ENCODE assay signal across 18 cellular contexts in genomic region chr1:50419907-50420248, GRCh38. TPM values are rescaled to one million over a fixed set of nuclear protein-coding genes. Genes with fewer than 3 reads are reported as not detected.
DNase-seq lines count a peak whose midpoint lies in the region; ATAC-seq and TF ChIP-seq lines count a peak whose summit lies in the region.
"Had no signal": no experiment of that assay in that cellular context is flagged by ENCODE, and none has a peak within 500 bp of the region (broad histone marks: within the 10 kb centered on the region; RNA-seq: fewer than 3 reads in every experiment).

No MANE protein-coding gene starts in this region.

- H3K9me3 Mint-ChIP-seq in CD8-positive, alpha-beta memory T cell, result peaks cover 0 to 2% (median 0%) of the 10 kb centered on the region in 5 donors
- no peaks in the 10 kb centered on the region for H3K9me3 Mint-ChIP-seq in activated T-helper 1 cell treated with anti-CD3 and anti-CD28 coated beads, Interleukin-12 subunit alpha, Interleukin-12 subunit beta, Interleukin-2, Interleukin-4 antibody, amounts not matched to agents 30 ng/mL and 10 ng/mL and 1 ng/mL, durations not matched to agents 14 hours and 24 hours and 36 hours
- no peaks in the 10 kb centered on the region for H3K9me3 Mint-ChIP-seq in mesothelial cell of epicardium

- TF ChIP-seq CTCF in mesothelial cell of epicardium (IDR thresholded peaks at IDR 0.05; ENCODE audit: unreplicated experiment) (no peak), right atrium auricular region (IDR thresholded peaks at IDR 0.05) (no peak), GM10248 (IDR thresholded peaks at IDR 0.05; ENCODE audit: control extremely low read depth, extremely low read depth, low read depth, missing control alignments) (no peak)

- ATAC-seq in GM18502 (IDR thresholded peaks at IDR 0.05; ENCODE audit: poor library complexity, unreplicated experiment) (no peak), GM19463 (IDR thresholded peaks at IDR 0.05; ENCODE audit: unreplicated experiment) (no peak)
- ATAC-seq: gastroesophageal sphincter, HCT116, Right ventricle myocardium inferior had no signal

- peak overlapping the region in 1 of 8 donors; percentile 32 for H3K27ac Mint-ChIP-seq in CD8-positive, alpha-beta memory T cell
- H3K27ac Mint-ChIP-seq in activated T-helper 1 cell treated with anti-CD3 and anti-CD28 coated beads, Interleukin-12 subunit alpha, Interleukin-12 subunit beta, Interleukin-2, Interleukin-4 antibody, amounts not matched to agents 30 ng/mL and 10 ng/mL and 1 ng/mL, durations not matched to agents 14 hours and 24 hours and 36 hours, result peak overlapping the region; percentile 93
- H3K27ac Mint-ChIP-seq in mesothelial cell of epicardium, result no peak overlapping the region

- CTCF ChIA-PET in CD8-positive, alpha-beta memory T cell (lab: Charles Lee), result no interaction called here
- CTCF ChIA-PET in GM10248 (lab: Yijun Ruan, JAX), result no interaction called here

- H3K4me1 Mint-ChIP-seq in CD8-positive, alpha-beta memory T cell, result peaks cover 52 to 63% (median 53%) of the 10 kb centered on the region in 3 donors
- H3K4me1 Mint-ChIP-seq in activated T-helper 1 cell treated with anti-CD3 and anti-CD28 coated beads, Interleukin-12 subunit alpha, Interleukin-12 subunit beta, Interleukin-2, Interleukin-4 antibody, amounts not matched to agents 30 ng/mL and 10 ng/mL and 1 ng/mL, durations not matched to agents 14 hours and 24 hours and 36 hours (ENCODE audit: low read depth), result peaks cover 34% of the 10 kb centered on the region
- H3K4me1 Mint-ChIP-seq in mesothelial cell of epicardium, result peaks cover 39% of the 10 kb centered on the region

- DNase-seq in AG08396 (ENCODE audit: low spot score) (peak; percentile 14), mesothelial cell of epicardium (ENCODE audit: low spot score in 2 of 2, unreplicated experiment in 2 of 2) (no peak), right atrium auricular region (ENCODE audit: low spot score) (no peak), GM10248 (ENCODE audit: extremely low spot score) (no peak)
- no peak for DNase-seq in CD8-positive, alpha-beta memory T cell
- DNase-seq in activated T-helper 1 cell treated with anti-CD3 and anti-CD28 coated beads, Interleukin-12 subunit alpha, Interleukin-12 subunit beta, Interleukin-2, Interleukin-4 antibody, amounts not matched to agents 30 ng/mL and 10 ng/mL and 1 ng/mL, durations not matched to agents 14 hours and 24 hours and 36 hours (ENCODE audit: low spot score), result no peak
- DNase-seq: activated gamma-delta T cell; MG63; NCI-H187; NCI-H510A; stimulated activated CD4-positive, alpha-beta T cell treated with anti-CD3 and anti-CD28 coated beads, Interleukin-1b, Interleukin-23, amount 100 ng/mL, for 48 hours had no signal

- no peak overlapping the region for H3K27ac ChIP-seq in CD8-positive, alpha-beta memory T cell (ENCODE audit: low read depth, low read length)
- no peak overlapping the region for H3K27ac ChIP-seq in right atrium auricular region
- H3K27ac ChIP-seq: body of pancreas, gastroesophageal sphincter, suprapubic skin had no signal

- no peaks in the 10 kb centered on the region for H3K36me3 ChIP-seq in CD8-positive, alpha-beta memory T cell (ENCODE audit: insufficient read depth, low read length)
- no peaks in the 10 kb centered on the region for H3K36me3 ChIP-seq in right atrium auricular region
- H3K36me3 ChIP-seq: gastroesophageal sphincter, MG63, suprapubic skin had no signal

- peaks cover 66 to 74% of the 10 kb centered on the region in 2 donors for H3K27me3 Mint-ChIP-seq in CD8-positive, alpha-beta memory T cell
- H3K27me3 Mint-ChIP-seq in activated T-helper 1 cell treated with anti-CD3 and anti-CD28 coated beads, Interleukin-12 subunit alpha, Interleukin-12 subunit beta, Interleukin-2, Interleukin-4 antibody, amounts not matched to agents 30 ng/mL and 10 ng/mL and 1 ng/mL, durations not matched to agents 14 hours and 24 hours and 36 hours (ENCODE audit: insufficient read depth), result peaks cover 75% of the 10 kb centered on the region
- H3K27me3 Mint-ChIP-seq in mesothelial cell of epicardium (ENCODE audit: low read depth), result peaks cover 94% of the 10 kb centered on the region

- peak overlapping the region; percentile 3 to 75 (median 63) for H3K4me3 Mint-ChIP-seq in CD8-positive, alpha-beta memory T cell
- H3K4me3 Mint-ChIP-seq in activated T-helper 1 cell treated with anti-CD3 and anti-CD28 coated beads, Interleukin-12 subunit alpha, Interleukin-12 subunit beta, Interleukin-2, Interleukin-4 antibody, amounts not matched to agents 30 ng/mL and 10 ng/mL and 1 ng/mL, durations not matched to agents 14 hours and 24 hours and 36 hours, result no peak overlapping the region
- peak overlapping the region; percentile 25 for H3K4me3 Mint-ChIP-seq in mesothelial cell of epicardium

- H3K27me3 ChIP-seq in CD8-positive, alpha-beta memory T cell (ENCODE audit: insufficient read depth, low read length, poor library complexity, severe bottlenecking), result peaks cover 25% of the 10 kb centered on the region
- H3K27me3 ChIP-seq in right atrium auricular region, result peaks cover 53 to 90% of the 10 kb centered on the region in 2 donors

- no peaks in the 10 kb centered on the region for H3K4me1 ChIP-seq in CD8-positive, alpha-beta memory T cell (ENCODE audit: insufficient read depth, low read length)
- peaks cover 0 to 67% of the 10 kb centered on the region in 2 donors for H3K4me1 ChIP-seq in right atrium auricular region

- H3K4me3 ChIP-seq in CD8-positive, alpha-beta memory T cell (ENCODE audit: low read length), result no peak overlapping the region
- no peak overlapping the region for H3K4me3 ChIP-seq in right atrium auricular region
- H3K4me3 ChIP-seq: body of pancreas, MG63 had no signal

- intact Hi-C loops in activated T-helper 1 cell treated with anti-CD3 and anti-CD28 coated beads, Interleukin-12 subunit alpha, Interleukin-12 subunit beta, Interleukin-2, Interleukin-4 antibody, amounts not matched to agents 30 ng/mL and 10 ng/mL and 1 ng/mL, durations not matched to agents 14 hours and 24 hours and 36 hours (cut with micrococcal nuclease), result loop anchor here (1.0 to 10.0 kb wide), 2 partner anchors 7 to 285 kb away; no protein-coding TSS in a partner anchor

- no peaks in the 10 kb centered on the region for H3K9me3 ChIP-seq in CD8-positive, alpha-beta memory T cell (ENCODE audit: low read length)
- H3K9me3 ChIP-seq in right atrium auricular region, result no peaks in the 10 kb centered on the region
- H3K9me3 ChIP-seq: body of pancreas, gastroesophageal sphincter, MG63, suprapubic skin had no signal

- peaks cover 0 to 2% (median 0%) of the 10 kb centered on the region in 3 donors for H3K36me3 Mint-ChIP-seq in CD8-positive, alpha-beta memory T cell
- peaks cover 6% of the 10 kb centered on the region for H3K36me3 Mint-ChIP-seq in activated T-helper 1 cell treated with anti-CD3 and anti-CD28 coated beads, Interleukin-12 subunit alpha, Interleukin-12 subunit beta, Interleukin-2, Interleukin-4 antibody, amounts not matched to agents 30 ng/mL and 10 ng/mL and 1 ng/mL, durations not matched to agents 14 hours and 24 hours and 36 hours (ENCODE audit: low read depth)
- H3K36me3 Mint-ChIP-seq in mesothelial cell of epicardium, result no peaks in the 10 kb centered on the region

- POLR2A ChIA-PET in CD8-positive, alpha-beta memory T cell (lab: Charles Lee), result no interaction called here
- POLR2A ChIA-PET in GM10248 (lab: Yijun Ruan, JAX), result no interaction called here

RNA-seq across cellular contexts. Expression of gene DMRTA2, which starts 3.4 kb away (rescaled TPM):
- total RNA-seq in CD8-positive, alpha-beta memory T cell, result not detected
- not detected for polyA plus RNA-seq in CD8-positive, alpha-beta memory T cell
- total RNA-seq in activated T-helper 1 cell treated with anti-CD3 and anti-CD28 coated beads, Interleukin-12 subunit alpha, Interleukin-12 subunit beta, Interleukin-2, Interleukin-4 antibody, amounts not matched to agents 30 ng/mL and 10 ng/mL and 1 ng/mL, durations not matched to agents 14 hours and 24 hours and 36 hours, result not detected in 2 replicates
- total RNA-seq in mesothelial cell of epicardium, result 0.07 TPM in 1 of 3 replicates, not detected in the others
- total RNA-seq in right atrium auricular region, result not detected
- total RNA-seq: body of pancreas, Right ventricle myocardium inferior, suprapubic skin had no signal
